34 cellular contexts compared by ENCODE assay signal in genomic region chr2:75243219-75243618, GRCh38. TPM values are rescaled to one million over a fixed set of nuclear protein-coding genes. Genes with fewer than 3 reads are reported as not detected.
"Had no signal": no experiment of that assay in that cellular context is flagged by ENCODE, and none has a peak within 500 bp of the region (broad histone marks: within the 10 kb centered on the region; RNA-seq: fewer than 3 reads in every experiment).

No MANE protein-coding gene starts in this region.

- H3K4me3 ChIP-seq: adrenal gland, body of pancreas, breast epithelium, Peyer's patch had no signal

- H3K36me3 ChIP-seq: adrenal gland, breast epithelium, Peyer's patch, WERI-Rb-1 had no signal

- H3K4me3 Mint-ChIP-seq: activated CD8-positive, alpha-beta T cell treated with anti-CD3 and anti-CD28 coated beads for 36 hours; activated naive CD4-positive, alpha-beta T cell treated with anti-CD3 and anti-CD28 coated beads for 36 hours; activated T-cell treated with anti-CD3 and anti-CD28 coated beads, Interleukin-2, amount 50 U/mL, for 72 hours; activated T-helper 17 cell treated with anti-CD3 and anti-CD28 coated beads, Interleukin-2, amount 50 U/mL, for 72 hours had no signal

- H3K9me3 ChIP-seq: adrenal gland, body of pancreas, Peyer's patch had no signal

- H3K27me3 ChIP-seq: adrenal gland, body of pancreas, breast epithelium, Peyer's patch had no signal

- H3K4me1 ChIP-seq: adrenal gland, body of pancreas, breast epithelium, Peyer's patch had no signal

- H3K27me3 Mint-ChIP-seq: activated CD8-positive, alpha-beta T cell treated with anti-CD3 and anti-CD28 coated beads for 36 hours had no signal

- H3K27ac Mint-ChIP-seq: activated CD8-positive, alpha-beta T cell treated with anti-CD3 and anti-CD28 coated beads for 36 hours; activated naive CD4-positive, alpha-beta T cell treated with anti-CD3 and anti-CD28 coated beads for 36 hours; activated naive CD4-positive, alpha-beta T cell treated with anti-CD3 and anti-CD28 coated beads, Interleukin-2, amount 50 U/mL, for 72 hours; activated T-cell treated with anti-CD3 and anti-CD28 coated beads, Interleukin-2, amount 50 U/mL, for 72 hours; activated T-helper 17 cell treated with anti-CD3 and anti-CD28 coated beads, Interleukin-2, amount 50 U/mL, for 72 hours had no signal

- H3K27ac ChIP-seq: adrenal gland, body of pancreas, breast epithelium, Peyer's patch, WERI-Rb-1 had no signal

- ATAC-seq: activated CD8-positive, alpha-beta T cell treated with anti-CD3 and anti-CD28 coated beads for 36 hours; activated naive CD4-positive, alpha-beta T cell treated with anti-CD3 and anti-CD28 coated beads, Interleukin-2, amount 50 U/mL, for 72 hours; activated T-cell treated with anti-CD3 and anti-CD28 coated beads, Interleukin-2, amount 50 U/mL, for 72 hours; activated T-helper 17 cell treated with anti-CD3 and anti-CD28 coated beads, Interleukin-2, amount 50 U/mL, for 72 hours; body of pancreas; PC-3 had no signal

- H3K4me1 Mint-ChIP-seq: activated T-helper 17 cell treated with anti-CD3 and anti-CD28 coated beads, Interleukin-2, amount 50 U/mL, for 72 hours had no signal

- DNase-seq: activated CD4-positive, alpha-beta T cell treated with anti-CD3 and anti-CD28 coated beads for 1 hour; activated CD4-positive, alpha-beta T cell treated with anti-CD3 and anti-CD28 coated beads for 48 hours; activated CD4-positive, CD25-positive, alpha-beta regulatory T cell; activated CD8-positive, alpha-beta T cell treated with anti-CD3 and anti-CD28 coated beads for 36 hours; activated gamma-delta T cell; activated naive CD4-positive, alpha-beta T cell treated with anti-CD3 and anti-CD28 coated beads for 36 hours; activated T-cell treated with anti-CD3 and anti-CD28 coated beads, Interleukin-2, amount 50 U/mL, for 1 hour; activated T-cell treated with anti-CD3 and anti-CD28 coated beads, Interleukin-2, amount 50 U/mL, for 72 hours; adrenal gland; body of pancreas; cerebellar nuclear complex; cortex of kidney; NCI-H1105; NCI-H1417 treated with DMSO at 0.1 percent for 48 hours; NCI-H187 treated with DMSO at 0.1 percent for 48 hours; NCI-H2081; NCI-H2227 treated with DMSO at 0.1 percent for 48 hours; NCI-H446; NCI-H510A treated with DMSO at 0.1 percent for 48 hours; NK-92 treated with Interleukin-12 subunit alpha and Interleukin-12 subunit beta, amount 100 ng/mL, for 24 hours; PC-3; Peyer's patch; Right ventricle myocardium superior; SW 1271; T1000; WERI-Rb-1 had no signal

RNA-seq across cellular contexts. Expression of gene TACR1, which starts 43.9 kb away (rescaled TPM):
- total RNA-seq: activated CD8-positive, alpha-beta memory T cell treated with anti-CD3 and anti-CD28 coated beads for 36 hours; activated CD8-positive, alpha-beta T cell treated with anti-CD3 and anti-CD28 coated beads for 36 hours; activated naive CD4-positive, alpha-beta T cell treated with anti-CD3 and anti-CD28 coated beads for 36 hours; activated naive CD4-positive, alpha-beta T cell treated with anti-CD3 and anti-CD28 coated beads, Interleukin-2, amount 50 U/mL, for 72 hours; activated T-cell treated with anti-CD3 and anti-CD28 coated beads, Interleukin-2, amount 50 U/mL, for 72 hours; activated T-helper 17 cell treated with anti-CD3 and anti-CD28 coated beads, Interleukin-2, amount 50 U/mL, for 72 hours; astrocyte; cardiac septum; PC-3; T-helper 1 cell treated with Interleukin-12 subunit alpha and Interleukin-12 subunit beta and Interleukin-4 antibody, amounts not matched to agents 30 ng/mL and 1 ng/mL, for 36 hours; T-helper 2 cell treated with Interferon-gamma antibody and Interleukin-4, amounts not matched to agents 100 ng/mL and 5 ng/mL, for 36 hours had no signal
